Comparison of ENCODE assay signal across 16 cellular contexts in the genomic region with DNA sequence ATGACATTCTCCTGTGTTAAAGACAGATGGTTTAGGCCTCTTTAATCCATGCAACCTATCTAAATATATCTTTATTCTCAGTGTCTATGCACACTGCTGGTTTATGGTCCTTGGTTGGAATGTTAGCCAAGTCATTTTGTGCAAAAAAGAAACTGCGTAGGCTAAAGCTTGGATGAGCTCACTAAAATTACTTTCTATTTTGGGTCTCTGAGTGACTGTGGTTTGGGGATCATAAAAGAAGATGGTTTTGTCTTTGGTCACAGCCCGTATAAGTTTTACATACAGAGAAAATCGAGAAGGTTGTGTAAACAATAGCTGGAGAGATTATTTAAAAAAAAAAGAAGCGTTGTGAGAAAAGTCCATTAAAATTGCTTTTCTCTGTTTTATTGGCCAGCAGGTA.
DNase-seq lines count a peak whose midpoint lies in the region; ATAC-seq lines count a peak whose summit lies in the region.
"Had no signal": no experiment of that assay in that cellular context is flagged by ENCODE, and none has a peak within 500 bp of the region (broad histone marks: within the 10 kb centered on the region; RNA-seq: fewer than 3 reads in every experiment).

No MANE protein-coding gene starts in this region.

- peak; percentile 40 for DNase-seq in A172 (ENCODE audit: low spot score)
- DNase-seq in H4 (ENCODE audit: low spot score) = peak; percentile 3
- peak; percentile 79 for DNase-seq in RPMI7951 (ENCODE audit: low read depth)
- DNase-seq in myocyte (ENCODE audit: low read depth) = peak; percentile 11
- DNase-seq in DMS 273 treated with DMSO at 0.1 percent for 48 hours (lab: John Stamatoyannopoulos, UW) = no peak
- DNase-seq: AML-193, COR-L47, MM.1S, NCI-H1930, NCI-H2171, NCI-H446 treated with DMSO at 0.1 percent for 48 hours, NCI-H774, SW 1271 had no signal

- ATAC-seq in HG03095 (IDR thresholded peaks at IDR 0.05; ENCODE audit: unreplicated experiment) (no peak), GM19397 (IDR thresholded peaks at IDR 0.05; ENCODE audit: unreplicated experiment) (no peak), GM18870 (IDR thresholded peaks at IDR 0.05; ENCODE audit: unreplicated experiment) (no peak)
